In the genomic region with DNA sequence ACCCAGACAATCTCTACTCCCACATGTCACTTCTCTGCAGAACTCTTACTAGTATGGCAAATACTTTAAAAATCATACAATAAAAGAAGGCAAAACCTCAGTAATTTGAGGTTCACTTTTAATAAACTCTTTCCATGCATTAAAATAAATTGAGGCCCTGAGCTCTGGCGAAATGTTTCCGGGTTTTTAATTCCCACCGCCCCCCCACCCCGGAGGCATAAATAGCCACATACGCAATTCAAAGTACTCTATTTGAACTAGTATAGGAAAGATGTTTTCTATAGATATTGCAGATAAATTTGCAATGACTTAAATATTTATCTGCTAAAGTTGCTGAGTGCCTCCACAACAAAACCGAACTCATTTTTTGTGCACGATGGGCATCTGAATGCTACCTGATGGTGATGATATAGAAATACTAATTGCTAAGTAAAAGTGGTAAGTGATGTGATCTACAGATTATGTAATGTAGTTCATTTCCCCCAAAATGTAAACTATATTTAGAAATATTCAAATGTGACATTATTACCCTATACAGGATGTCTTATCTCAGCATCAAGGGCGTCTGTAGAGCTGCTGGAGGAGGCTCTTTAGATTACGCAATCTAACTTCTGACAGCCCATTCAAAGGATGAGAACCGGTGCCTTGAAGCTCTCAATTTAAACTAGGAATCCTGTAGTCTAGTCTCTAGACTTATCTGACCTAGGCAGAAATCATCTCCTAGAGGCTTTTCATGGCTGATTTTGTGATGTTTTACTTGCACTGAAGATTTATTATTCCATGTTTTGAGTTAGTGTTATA, we compare ENCODE assay signal across 8 cellular contexts. TPM values are rescaled to one million over a fixed set of nuclear protein-coding genes. Genes with fewer than 3 reads are reported as not detected.
DNase-seq lines count a peak whose midpoint lies in the region; ATAC-seq, FAIRE-seq and TF ChIP-seq lines count a peak whose summit lies in the region.

No MANE protein-coding gene starts in this region.

- no peaks in the 10 kb centered on the region for H3K9me3 Mint-ChIP-seq in activated T-cell treated with anti-CD3 and anti-CD28 coated beads, Interleukin-2, amount 50 U/mL, for 72 hours

- in situ Hi-C loops in K562 (cut with MboI) = no loop called here

- no peak overlapping the region for H3K4me3 ChIP-seq in K562

- peak; percentile 85 for FAIRE-seq in K562 (lab: Jason Lieb, UNC)

- DNase-seq in activated T-cell treated with anti-CD3 and anti-CD28 coated beads, Interleukin-2, amount 50 U/mL, for 72 hours = no peak
- no peak for DNase-seq in activated T-cell treated with anti-CD3 and anti-CD28 coated beads, Interleukin-2, amount 50 U/mL, for 1 hour
- DNase-seq in NCI-H82 (lab: John Stamatoyannopoulos, UW) (peak; percentile 79), K562 (ENCODE audit: extremely low read depth in 1 of 4, low spot score in 3 of 4) (peak; percentile 54 to 88 (median 66)), medulla oblongata (ENCODE audit: extremely low spot score) (peak; percentile 61), HPDE6-E6E7 (ENCODE audit: extremely low spot score) (no peak)

- TF ChIP-seq EP300 in K562 (IDR thresholded peaks at IDR 0.05; ENCODE audit: low read length) = peak; percentile 77

- CTCF ChIA-PET in K562 (lab: Yijun Ruan, JAX; ENCODE audit: low intra/inter-chr PET ratio) = no interaction called here

- H3K27ac ChIP-seq in K562 (ENCODE audit: extremely low read depth, low read depth, low read length) = peak overlapping the region; percentile 90; the same call in 2 of the 3 replicates

- intact Hi-C loops in K562 (cut with micrococcal nuclease) = loop anchor here (2.0 to 10.0 kb wide), 8 partner anchors 54 to 903 kb away; a partner anchor contains a TSS

- peaks cover 40% of the 10 kb centered on the region for H3K36me3 ChIP-seq in K562 (ENCODE audit: control insufficient read depth, insufficient read depth, low read length)

- peak in 1 of 2 experiments; percentile 34; a peak in 3 of 4 replicates for TF ChIP-seq RAD21 in K562 (CRISPR knock-in tag; conservative IDR thresholded peaks at IDR 0.05 in 1 of 2, IDR thresholded peaks at IDR 0.05 in 1 of 2)

- no peaks in the 10 kb centered on the region for H3K27me3 Mint-ChIP-seq in activated T-cell treated with anti-CD3 and anti-CD28 coated beads, Interleukin-2, amount 50 U/mL, for 72 hours (ENCODE audit: low read depth)

- TF ChIP-seq CTCF in K562 (IDR thresholded peaks at IDR 0.05 in 2 of 3, conservative IDR thresholded peaks at IDR 0.05 in 1 of 3; ENCODE audit: insufficient read depth in 2 of 3, low read depth in 1 of 3, low read length in 3 of 3) = no peak

- no peaks in the 10 kb centered on the region for H3K9me1 ChIP-seq in K562 (ENCODE audit: control insufficient read depth, insufficient read depth, low read length)

- no TSS peak for BruUV-seq in K562 (replicated peaks; lab: Mats Ljungman, UMichigan)

- peaks cover 21 to 49% of the 10 kb centered on the region in 2 experiments for H3K4me1 ChIP-seq in K562 (replicated peaks in 1 of 2; ENCODE audit: control insufficient read depth in 2 of 2, insufficient read depth in 2 of 2, low read length in 2 of 2)

- ATAC-seq in activated T-cell treated with anti-CD3 and anti-CD28 coated beads, Interleukin-2, amount 50 U/mL, for 72 hours (replicated peaks in 1 of 2) = no peak
- ATAC-seq in K562 = peak; percentile 32
- no peak for ATAC-seq in GM21786 (IDR thresholded peaks at IDR 0.05; ENCODE audit: unreplicated experiment)
- no peak for ATAC-seq in HG03457 (IDR thresholded peaks at IDR 0.05; ENCODE audit: unreplicated experiment)

- peak overlapping the region in 1 of 2 experiments; percentile 69; a peak in 1 of 4 replicates for H3K9ac ChIP-seq in K562 (ENCODE audit: insufficient read depth in 1 of 2, low read depth in 2 of 2, low read length in 2 of 2)

- H3K36me3 Mint-ChIP-seq in activated T-cell treated with anti-CD3 and anti-CD28 coated beads, Interleukin-2, amount 50 U/mL, for 72 hours (ENCODE audit: insufficient read depth in 2 of 2) = peaks cover 21 to 32% of the 10 kb centered on the region in 2 donors

- peaks cover 43% of the 10 kb centered on the region for H3K79me2 ChIP-seq in K562 (ENCODE audit: control insufficient read depth, insufficient read depth, low read length)

- POLR2A ChIA-PET in K562 (lab: Yijun Ruan, JAX) = interaction anchor here (0.6 to 3.4 kb wide), 38 partner anchors 9 to 482 kb away, joined by 3 to 26 read pairs (median 3); a partner anchor contains a TSS

- peak overlapping the region; percentile 94 for H3K27ac Mint-ChIP-seq in activated T-cell treated with anti-CD3 and anti-CD28 coated beads, Interleukin-2, amount 50 U/mL, for 72 hours

- peak overlapping the region; percentile 89 to 97 for H3K4me3 Mint-ChIP-seq in activated T-cell treated with anti-CD3 and anti-CD28 coated beads, Interleukin-2, amount 50 U/mL, for 72 hours

- H3K4me2 ChIP-seq in K562 (ENCODE audit: insufficient read depth, low read length) = peak overlapping the region; percentile 61; the same call in 1 of the 2 replicates

- peaks cover 15% of the 10 kb centered on the region; the same call in 1 of the 2 replicates for H4K20me1 ChIP-seq in K562 (replicated peaks; ENCODE audit: control insufficient read depth, insufficient read depth, low read length)

- no peaks in the 10 kb centered on the region for H3K27me3 ChIP-seq in K562 (ENCODE audit: control insufficient read depth in 2 of 2, insufficient read depth in 2 of 2, low read length in 2 of 2)

- no peak overlapping the region for H2AFZ ChIP-seq in K562 (ENCODE audit: low read depth, low read length)

- peaks cover 64% of the 10 kb centered on the region for H3K4me1 Mint-ChIP-seq in activated T-cell treated with anti-CD3 and anti-CD28 coated beads, Interleukin-2, amount 50 U/mL, for 72 hours (ENCODE audit: low read depth)

- WGBS in K562 (ENCODE audit: insufficient coverage, low coverage, missing lambda C conversion rate) = 9% methylated on average over 10 of the region's 10 CpGs

- TF ChIP-seq POLR2A in K562 (conservative IDR thresholded peaks at IDR 0.05) = no peak

- no peaks in the 10 kb centered on the region for H3K9me3 ChIP-seq in K562 (replicated peaks; ENCODE audit: control insufficient read depth, insufficient read depth, low read depth, low read length)

TF ChIP-seq in K562, 482 proteins besides CTCF, POLR2A, EP300 and RAD21 (continues in another document):
- TF ChIP-seq ZNF696 (CRISPR knock-in tag; conservative IDR thresholded peaks at IDR 0.05) (no peak), RBM34 (IDR thresholded peaks at IDR 0.05; ENCODE audit: borderline replicate concordance, insufficient read depth, low read length) (no peak), ILF3 (IDR thresholded peaks at IDR 0.05; ENCODE audit: borderline replicate concordance) (0 out of 2 replicates have a peak, but pooled peaks have one; percentile 25), ETS2 (tag; IDR thresholded peaks at IDR 0.05; ENCODE audit: borderline replicate concordance, poor library complexity, severe bottlenecking) (no peak), TAF9B (IDR thresholded peaks at IDR 0.05; ENCODE audit: partially characterized antibody) (peak; percentile 53), RCOR1 (IDR thresholded peaks at IDR 0.05; ENCODE audit: borderline replicate concordance in 1 of 2, low read depth in 2 of 2, low read length in 2 of 2) (peak in 1 of 2 experiments; percentile 85; a peak in 2 of 4 replicates), TCF7 (IDR thresholded peaks at IDR 0.05; ENCODE audit: borderline replicate concordance) (no peak), SMAD1 (IDR thresholded peaks at IDR 0.05; ENCODE audit: low read depth, low read length, partially characterized antibody) (peak; percentile 86), HEY1 (CRISPR knock-in tag; IDR thresholded peaks at IDR 0.05; ENCODE audit: borderline replicate concordance) (peak; percentile 36; the same call in 1 of the 2 replicates), ZNF384 (IDR thresholded peaks at IDR 0.05; ENCODE audit: low read depth, low read length) (no peak), MEF2D (tag; conservative IDR thresholded peaks at IDR 0.05; ENCODE audit: low read depth) (peak; percentile 90), ZNF354B (CRISPR knock-in tag; IDR thresholded peaks at IDR 0.05) (no peak), ATF7 (IDR thresholded peaks at IDR 0.05) (peak; percentile 94)
- TF ChIP-seq, protein P1, sequence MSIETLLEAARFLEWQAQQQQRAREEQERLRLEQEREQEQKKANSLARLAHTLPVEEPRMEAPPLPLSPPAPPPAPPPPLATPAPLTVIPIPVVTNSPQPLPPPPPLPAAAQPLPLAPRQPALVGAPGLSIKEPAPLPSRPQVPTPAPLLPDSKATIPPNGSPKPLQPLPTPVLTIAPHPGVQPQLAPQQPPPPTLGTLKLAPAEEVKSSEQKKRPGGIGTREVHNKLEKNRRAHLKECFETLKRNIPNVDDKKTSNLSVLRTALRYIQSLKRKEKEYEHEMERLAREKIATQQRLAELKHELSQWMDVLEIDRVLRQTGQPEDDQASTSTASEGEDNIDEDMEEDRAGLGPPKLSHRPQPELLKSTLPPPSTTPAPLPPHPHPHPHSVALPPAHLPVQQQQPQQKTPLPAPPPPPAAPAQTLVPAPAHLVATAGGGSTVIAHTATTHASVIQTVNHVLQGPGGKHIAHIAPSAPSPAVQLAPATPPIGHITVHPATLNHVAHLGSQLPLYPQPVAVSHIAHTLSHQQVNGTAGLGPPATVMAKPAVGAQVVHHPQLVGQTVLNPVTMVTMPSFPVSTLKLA (conservative IDR thresholded peaks at IDR 0.05) = peak in 1 of 2 experiments; percentile 63; a peak in 2 of 4 replicates

RNA-seq across cellular contexts. Expression of a gene that starts 8.6 kb away (rescaled TPM):
- 100 to 1,000 TPM; 238 to 283 TPM for total RNA-seq in activated T-cell treated with anti-CD3 and anti-CD28 coated beads, Interleukin-2, amount 50 U/mL, for 72 hours
- total RNA-seq in K562 (2011; cell fraction: chromatin; rRNA removed; ENCODE audit: low replicate concordance) = 23.6 and 29.2 TPM in 2 replicates
- 17.0 and 26.0 TPM in 2 replicates for total RNA-seq in K562 (2011; cell fraction: nucleolus; rRNA removed)
- total RNA-seq in K562 (2011; cell fraction: nucleoplasm; rRNA removed) = 17.2 and 26.8 TPM in 2 replicates
- total RNA-seq in K562 (2014; rRNA removed) (24.4 and 38.8 TPM in 2 replicates), K562 (2014; rRNA removed; fragmentation: Illumina TruSeq; extraction: Trizol) (18.4 and 22.1 TPM in 2 replicates), K562 (2015; rRNA removed; fragmentation: Illumina TruSeq; extraction: Trizol) (35.3 and 39.1 TPM in 2 replicates), K562 (2021) (68.4 and 68.6 TPM in 2 replicates)
- polyA plus RNA-seq in K562 (2011; rRNA removed) (7.7 and 18.0 TPM in 2 replicates), K562 (2014; fragmentation: Illumina TruSeq; extraction: Trizol) (47.0 and 60.0 TPM in 2 replicates), K562 (2014; fragmentation: Nextera tagmentation; extraction: Ambion mirVana) (10 to 100 TPM; 11.4 to 18.2 TPM), K562 (2014; rRNA removed) (19.0 and 30.4 TPM in 2 replicates)
- polyA plus RNA-seq in K562 (2011; cell fraction: cytosol; rRNA removed) = 12.4 and 22.0 TPM in 2 replicates
- polyA plus RNA-seq in K562 (2011; cell fraction: nucleus; rRNA removed) = 73.6 and 97.0 TPM in 2 replicates
- 38.3 and 116 TPM in 2 replicates for polyA plus RNA-seq in K562 (2012)
- 10.8 and 16.9 TPM in 2 replicates for polyA minus RNA-seq in K562 (2011; rRNA and poly(A)+ RNA removed)
- polyA minus RNA-seq in K562 (2011; cell fraction: cytosol; rRNA and poly(A)+ RNA removed) = 43.5 and 61.6 TPM in 2 replicates
- polyA minus RNA-seq in K562 (2011; cell fraction: nucleus; rRNA and poly(A)+ RNA removed) = 22.5 and 41.3 TPM in 2 replicates

Comparison
In these comparisons a context has a peak if more than half of its experiments do, and no peak if none do; other contexts are left out.
1. DNase-seq: peak in NCI-H82 (single experiment), K562 (4 of 4) and medulla oblongata (single experiment); none in activated T-cell treated with anti-CD3 and anti-CD28 coated beads, Interleukin-2, amount 50 U/mL, for 72 hours (0 of 2), activated T-cell treated with anti-CD3 and anti-CD28 coated beads, Interleukin-2, amount 50 U/mL, for 1 hour (single experiment) and HPDE6-E6E7 (single experiment).